28 cellular contexts compared by ENCODE assay signal in the genomic region with DNA sequence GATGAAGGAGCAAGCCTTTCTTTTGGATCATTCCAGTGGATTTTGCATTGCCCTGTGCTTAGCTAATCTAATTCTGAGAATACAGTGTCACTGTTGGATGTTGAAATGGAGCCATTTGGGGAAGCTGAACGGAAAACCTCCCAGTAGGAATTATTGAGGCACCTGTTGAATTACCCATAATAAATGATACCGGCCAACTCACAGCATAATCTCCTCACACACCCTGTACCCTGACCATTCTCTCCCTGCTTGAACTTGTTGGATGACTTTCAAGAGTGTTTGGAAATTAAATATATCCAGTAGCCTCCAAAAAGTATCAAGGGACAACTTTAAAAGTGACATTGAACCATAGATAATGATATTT.
DNase-seq lines count a peak whose midpoint lies in the region; ATAC-seq, FAIRE-seq and TF ChIP-seq lines count a peak whose summit lies in the region.
"Had no signal": no experiment of that assay in that cellular context is flagged by ENCODE, and none has a peak within 500 bp of the region (broad histone marks: within the 10 kb centered on the region; RNA-seq: fewer than 3 reads in every experiment).

No MANE protein-coding gene starts in this region.

- no peak overlapping the region for H3K4me3 ChIP-seq in pancreas
- H3K4me3 ChIP-seq: HAP-1, MG63 had no signal

- no peak overlapping the region for H3K27ac Mint-ChIP-seq in activated CD4-positive, alpha-beta T cell treated with anti-CD3 and anti-CD28 coated beads, Interleukin-2, amount 10 ng/mL, durations not matched to agents 24 days and 14 days
- no peak overlapping the region for H3K27ac Mint-ChIP-seq in T-helper 17 cell
- H3K27ac Mint-ChIP-seq in activated CD8-positive, alpha-beta T cell treated with anti-CD3 and anti-CD28 coated beads, Interleukin-2, amount 10 ng/mL, durations not matched to agents 7 days and 5 days = no peak overlapping the region
- H3K27ac Mint-ChIP-seq: CD14-positive monocyte had no signal

- no peak for TF ChIP-seq CTCF in pancreas (IDR thresholded peaks at IDR 0.05)

- H3K27ac ChIP-seq in pancreas = no peak overlapping the region
- H3K27ac ChIP-seq: RWPE1 had no signal

- peak overlapping the region; percentile 32 for H3K4me3 Mint-ChIP-seq in activated CD4-positive, alpha-beta T cell treated with anti-CD3 and anti-CD28 coated beads, Interleukin-2, amount 10 ng/mL, durations not matched to agents 24 days and 14 days
- peak overlapping the region; percentile 19 for H3K4me3 Mint-ChIP-seq in T-helper 17 cell
- no peak overlapping the region for H3K4me3 Mint-ChIP-seq in activated CD8-positive, alpha-beta T cell treated with anti-CD3 and anti-CD28 coated beads, Interleukin-2, amount 10 ng/mL, durations not matched to agents 7 days and 5 days

- H3K9me3 ChIP-seq in T-helper 17 cell (ENCODE audit: control insufficient read depth, low read length, poor library complexity, severe bottlenecking) (no peaks in the 10 kb centered on the region), pancreas (no peaks in the 10 kb centered on the region)
- H3K9me3 ChIP-seq: BE2C, HAP-1, MG63 had no signal

- H3K36me3 ChIP-seq in pancreas = no peaks in the 10 kb centered on the region
- H3K36me3 ChIP-seq: BE2C, HAP-1, MG63 had no signal

- 47 to 55% methylated on average over 2 of the region's 2 CpGs for WGBS in pancreas, 2 donors

- peaks cover 56% of the 10 kb centered on the region for H3K27me3 Mint-ChIP-seq in activated CD4-positive, alpha-beta T cell treated with anti-CD3 and anti-CD28 coated beads, Interleukin-2, amount 10 ng/mL, durations not matched to agents 24 days and 14 days
- peaks cover 82% of the 10 kb centered on the region for H3K27me3 Mint-ChIP-seq in T-helper 17 cell
- peaks cover 51% of the 10 kb centered on the region for H3K27me3 Mint-ChIP-seq in activated CD8-positive, alpha-beta T cell treated with anti-CD3 and anti-CD28 coated beads, Interleukin-2, amount 10 ng/mL, durations not matched to agents 7 days and 5 days (ENCODE audit: low read depth)

- POLR2A ChIA-PET in activated CD8-positive, alpha-beta T cell treated with anti-CD3 and anti-CD28 coated beads, Interleukin-2, amount 10 ng/mL, durations not matched to agents 7 days and 5 days (lab: Charles Lee) = no interaction called here

- ATAC-seq in GM19351 (IDR thresholded peaks at IDR 0.05; ENCODE audit: unreplicated experiment) = peak; percentile 2
- no peak for ATAC-seq in T-helper 17 cell
- ATAC-seq in pancreas = peak in 3 of 4 donors; percentile 40 to 72 (median 46)
- no peak for ATAC-seq in activated CD8-positive, alpha-beta T cell treated with anti-CD3 and anti-CD28 coated beads, Interleukin-2, amount 10 ng/mL, durations not matched to agents 7 days and 5 days
- ATAC-seq in GM21526 (IDR thresholded peaks at IDR 0.05; ENCODE audit: low FRiP score, unreplicated experiment) = no peak
- ATAC-seq: Panc1 had no signal

- H3K36me3 Mint-ChIP-seq in activated CD4-positive, alpha-beta T cell treated with anti-CD3 and anti-CD28 coated beads, Interleukin-2, amount 10 ng/mL, durations not matched to agents 24 days and 14 days (ENCODE audit: low read depth) = no peaks in the 10 kb centered on the region
- no peaks in the 10 kb centered on the region for H3K36me3 Mint-ChIP-seq in T-helper 17 cell (ENCODE audit: low read depth)
- no peaks in the 10 kb centered on the region for H3K36me3 Mint-ChIP-seq in activated CD8-positive, alpha-beta T cell treated with anti-CD3 and anti-CD28 coated beads, Interleukin-2, amount 10 ng/mL, durations not matched to agents 7 days and 5 days (ENCODE audit: low read depth)
- H3K36me3 Mint-ChIP-seq: CD14-positive monocyte had no signal

- peaks cover 32% of the 10 kb centered on the region for H3K4me1 Mint-ChIP-seq in activated CD4-positive, alpha-beta T cell treated with anti-CD3 and anti-CD28 coated beads, Interleukin-2, amount 10 ng/mL, durations not matched to agents 24 days and 14 days
- peaks cover 4% of the 10 kb centered on the region for H3K4me1 Mint-ChIP-seq in T-helper 17 cell
- H3K4me1 Mint-ChIP-seq in activated CD8-positive, alpha-beta T cell treated with anti-CD3 and anti-CD28 coated beads, Interleukin-2, amount 10 ng/mL, durations not matched to agents 7 days and 5 days (ENCODE audit: low read depth) = no peaks in the 10 kb centered on the region

- no peaks in the 10 kb centered on the region for H3K27me3 ChIP-seq in pancreas
- H3K27me3 ChIP-seq: BE2C had no signal

- H3K4me1 ChIP-seq in pancreas = no peaks in the 10 kb centered on the region
- H3K4me1 ChIP-seq: HAP-1 had no signal

- no peak for DNase-seq in activated CD4-positive, alpha-beta T cell treated with anti-CD3 and anti-CD28 coated beads, Interleukin-2, amount 10 ng/mL, durations not matched to agents 24 days and 14 days
- no peak for DNase-seq in activated CD4-positive, alpha-beta T cell treated with anti-CD3 and anti-CD28 coated beads for 48 hours
- no peak for DNase-seq in T-helper 17 cell
- DNase-seq in pancreas = no peak
- DNase-seq in putamen (ENCODE audit: low spot score) = no peak
- DNase-seq in activated CD8-positive, alpha-beta T cell treated with anti-CD3 and anti-CD28 coated beads, Interleukin-2, amount 10 ng/mL, durations not matched to agents 7 days and 5 days = no peak
- DNase-seq: 8988T, ACHN, BE2C, Calu3, DMS79 treated with DMSO at 0.1 percent for 48 hours, GF-D8, GOT3, KBM-7, MG63, NCI-H1105 treated with DMSO at 0.1 percent for 48 hours, NCI-H146, NCI-H1930, NCI-H446 treated with DMSO at 0.1 percent for 48 hours, NCI-H526 treated with DMSO at 0.1 percent for 48 hours, SHP77 had no signal

- CTCF ChIA-PET in activated CD8-positive, alpha-beta T cell treated with anti-CD3 and anti-CD28 coated beads, Interleukin-2, amount 10 ng/mL, durations not matched to agents 7 days and 5 days (lab: Charles Lee) = interaction anchor here (0.7 kb wide), 2 partner anchors 379 to 557 kb away, joined by 3 read pairs; no protein-coding TSS in a partner anchor

- H3K9me3 Mint-ChIP-seq in activated CD4-positive, alpha-beta T cell treated with anti-CD3 and anti-CD28 coated beads, Interleukin-2, amount 10 ng/mL, durations not matched to agents 24 days and 14 days = peaks cover 12% of the 10 kb centered on the region
- H3K9me3 Mint-ChIP-seq in activated CD8-positive, alpha-beta T cell treated with anti-CD3 and anti-CD28 coated beads, Interleukin-2, amount 10 ng/mL, durations not matched to agents 7 days and 5 days (ENCODE audit: insufficient read depth) = no peaks in the 10 kb centered on the region

- no peak for FAIRE-seq in pancreas (lab: Jason Lieb, UNC)
- FAIRE-seq: GM19239 had no signal

- intact Hi-C loops in activated CD4-positive, alpha-beta T cell treated with anti-CD3 and anti-CD28 coated beads, Interleukin-2, amount 10 ng/mL, durations not matched to agents 24 days and 14 days (cut with micrococcal nuclease) = loop anchor here (2.0 to 5.0 kb wide), 3 partner anchors 108 to 343 kb away; no protein-coding TSS in a partner anchor
- intact Hi-C loops in pancreas (cut with DNase I) = no loop called here

Comparison
In these comparisons a context has a peak if more than half of its experiments do, and no peak if none do; other contexts are left out.
1. ATAC-seq: peak in GM19351 (single experiment) and pancreas (3 of 4); none in T-helper 17 cell (single experiment), activated CD8-positive, alpha-beta T cell treated with anti-CD3 and anti-CD28 coated beads, Interleukin-2, amount 10 ng/mL, durations not matched to agents 7 days and 5 days (single experiment) and GM21526 (single experiment).